In the genomic region with DNA sequence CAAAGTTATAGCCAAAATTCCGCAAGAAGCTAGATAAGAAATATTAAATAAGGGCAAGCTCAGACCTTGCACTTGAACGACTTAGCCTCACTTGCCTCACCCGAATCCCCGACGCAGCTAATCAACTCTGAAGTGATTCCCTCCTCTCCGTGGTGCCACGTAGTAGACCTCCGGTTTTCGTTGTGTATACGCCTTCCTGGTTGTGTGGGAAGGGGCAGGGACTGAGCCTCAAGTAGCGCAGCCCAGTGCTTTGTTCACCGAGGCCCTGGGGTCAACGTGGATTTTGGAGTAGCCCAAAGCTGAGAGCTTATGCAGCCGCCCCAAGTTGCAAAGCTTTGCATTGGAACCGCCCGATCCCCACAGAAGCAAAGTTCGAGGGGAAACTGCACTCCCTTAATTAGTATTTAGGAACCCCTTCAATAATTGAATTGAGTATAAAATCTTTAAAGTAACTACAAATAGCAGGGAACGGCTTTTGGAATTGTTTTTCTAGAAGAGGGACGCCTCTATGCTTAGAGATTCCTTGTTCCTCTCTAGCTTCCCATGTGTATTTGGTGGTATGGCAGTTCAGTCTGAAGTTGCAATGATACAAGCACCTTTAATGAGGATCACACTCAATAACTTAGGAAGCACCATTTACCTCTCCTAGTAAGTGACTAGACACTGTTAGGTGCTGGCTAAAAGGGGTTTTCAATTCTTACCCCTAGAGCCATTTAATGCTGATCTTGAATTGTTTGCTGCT, we compare ENCODE assay signal across 8 cellular contexts. TPM values are rescaled to one million over a fixed set of nuclear protein-coding genes. Genes with fewer than 3 reads are reported as not detected.
DNase-seq lines count a peak whose midpoint lies in the region; TF ChIP-seq lines count a peak whose summit lies in the region.

No MANE protein-coding gene starts in this region.

- DNase-seq in Caki2 (ENCODE audit: low read depth) (peak; percentile 50), NCI-H460 (ENCODE audit: extremely low read depth, low read depth) (peak; percentile 41), fibroblast of villous mesenchyme (ENCODE audit: low read depth) (peak; percentile 57), pons (ENCODE audit: low spot score) (peak; percentile 18), NAMALWA (ENCODE audit: low spot score) (no peak), UCSD-AML1 (lab: John Stamatoyannopoulos, UW; ENCODE audit: unreplicated experiment) (no peak), Kasumi-1 (lab: John Stamatoyannopoulos, UW) (no peak)
- no peak for DNase-seq in activated CD4-positive, CD25-positive, alpha-beta regulatory T cell treated with anti-CD3 and anti-CD28 coated beads, Interleukin-2, amount 50 U/mL, for 72 hours

- no peak for TF ChIP-seq CTCF in fibroblast of villous mesenchyme (IDR thresholded peaks at IDR 0.05; ENCODE audit: insufficient read depth, low read depth, low read length)

- peak overlapping the region; percentile 67 for H3K4me3 ChIP-seq in fibroblast of villous mesenchyme (ENCODE audit: low read depth, low read length)

- in situ Hi-C loops in Caki2 (cut with HindIII; ENCODE audit: low pct_unique_long_range_greater_than_20kb, low sequenced_read_pairs), result no loop called here

RNA-seq across cellular contexts. Expression of a gene that starts 55.7 kb away (rescaled TPM):
- 26.1 and 31.3 TPM in 2 replicates for total RNA-seq in Caki2 (2014; rRNA removed; shearing (Covaris generic); ENCODE audit: low replicate concordance)
- total RNA-seq in NCI-H460 (2014; rRNA removed; shearing (Covaris generic)), result 45.1 and 48.4 TPM in 2 replicates
- polyA plus RNA-seq in NCI-H460 (2014; cell fraction: nucleus; rRNA removed), result 2.0 and 7.3 TPM in 2 replicates
- 5.2 and 7.4 TPM in 2 replicates for total RNA-seq in fibroblast of villous mesenchyme

Comparison
In these comparisons a context has a peak if more than half of its experiments do, and no peak if none do; other contexts are left out.
1. DNase-seq: peak in Caki2 (single experiment), NCI-H460 (single experiment), fibroblast of villous mesenchyme (single experiment) and pons (single experiment); none in activated CD4-positive, CD25-positive, alpha-beta regulatory T cell treated with anti-CD3 and anti-CD28 coated beads, Interleukin-2, amount 50 U/mL, for 72 hours (single experiment), NAMALWA (single experiment), UCSD-AML1 (single experiment) and Kasumi-1 (0 of 2).